1 cellular context compared by ENCODE assay signal in genomic region chr1:12640237-12640957, GRCh38.
TF ChIP-seq lines count a peak whose summit lies in the region.

No MANE protein-coding gene starts in this region.

TF ChIP-seq in K562, 482 proteins besides CTCF, POLR2A, EP300 and RAD21 (continued from another document):
- TF ChIP-seq TRIM28 (IDR thresholded peaks at IDR 0.05) (peak; percentile 99), NFRKB (IDR thresholded peaks at IDR 0.05; ENCODE audit: low read depth) (no peak), RBM34 (IDR thresholded peaks at IDR 0.05; ENCODE audit: borderline replicate concordance, insufficient read depth, low read length) (no peak), RBM15 (IDR thresholded peaks at IDR 0.05; ENCODE audit: insufficient read depth, low read length) (no peak), ZNF592 (IDR thresholded peaks at IDR 0.05) (no peak), ZNF695 (CRISPR knock-in tag; IDR thresholded peaks at IDR 0.05) (no peak), ZNF717 (CRISPR knock-in tag; IDR thresholded peaks at IDR 0.05) (no peak), XRCC3 (IDR thresholded peaks at IDR 0.05) (peak; percentile 94; the same call in 1 of the 2 replicates), ZNF75A (CRISPR knock-in tag; IDR thresholded peaks at IDR 0.05) (no peak), ZNF253 (CRISPR knock-in tag; conservative IDR thresholded peaks at IDR 0.05) (no peak)
- TF ChIP-seq, protein P1, sequence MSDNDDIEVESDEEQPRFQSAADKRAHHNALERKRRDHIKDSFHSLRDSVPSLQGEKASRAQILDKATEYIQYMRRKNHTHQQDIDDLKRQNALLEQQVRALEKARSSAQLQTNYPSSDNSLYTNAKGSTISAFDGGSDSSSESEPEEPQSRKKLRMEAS (CRISPR knock-in tag; IDR thresholded peaks at IDR 0.05), result no peak
- TF ChIP-seq, protein P2, sequence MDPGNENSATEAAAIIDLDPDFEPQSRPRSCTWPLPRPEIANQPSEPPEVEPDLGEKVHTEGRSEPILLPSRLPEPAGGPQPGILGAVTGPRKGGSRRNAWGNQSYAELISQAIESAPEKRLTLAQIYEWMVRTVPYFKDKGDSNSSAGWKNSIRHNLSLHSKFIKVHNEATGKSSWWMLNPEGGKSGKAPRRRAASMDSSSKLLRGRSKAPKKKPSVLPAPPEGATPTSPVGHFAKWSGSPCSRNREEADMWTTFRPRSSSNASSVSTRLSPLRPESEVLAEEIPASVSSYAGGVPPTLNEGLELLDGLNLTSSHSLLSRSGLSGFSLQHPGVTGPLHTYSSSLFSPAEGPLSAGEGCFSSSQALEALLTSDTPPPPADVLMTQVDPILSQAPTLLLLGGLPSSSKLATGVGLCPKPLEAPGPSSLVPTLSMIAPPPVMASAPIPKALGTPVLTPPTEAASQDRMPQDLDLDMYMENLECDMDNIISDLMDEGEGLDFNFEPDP (CRISPR knock-in tag; IDR thresholded peaks at IDR 0.05), result no peak
TF ChIP-seq in K562: peak in this region for 13.
